Comparison of ENCODE assay signal across 8 cellular contexts in genomic region chr4:150960818-150961217, GRCh38. TPM values are rescaled to one million over a fixed set of nuclear protein-coding genes. Genes with fewer than 3 reads are reported as not detected.
A peak's percentile ranks its signal among the peaks of the same experiment; 100 is the strongest.
DNase-seq lines count a peak whose midpoint lies in the region; ATAC-seq, FAIRE-seq and TF ChIP-seq lines count a peak whose summit lies in the region.
"Had no signal": no experiment of that assay in that cellular context is flagged by ENCODE, and none has a peak within 500 bp of the region (broad histone marks: within the 10 kb centered on the region; RNA-seq: fewer than 3 reads in every experiment).

No MANE protein-coding gene starts in this region.

- ATAC-seq in stimulated activated effector memory CD8-positive, alpha-beta T cell treated with anti-CD3 and anti-CD28 coated beads, Interleukin-12 subunit alpha, Interleukin-12 subunit beta, amount 100 ng/mL, for 72 hours, result peak; percentile 86

- no peaks in the 10 kb centered on the region for H3K27me3 Mint-ChIP-seq in activated CD4-positive, alpha-beta T cell treated with anti-CD3 and anti-CD28 coated beads, Interleukin-2, amount 10 ng/mL, durations not matched to agents 24 days and 14 days
- H3K27me3 Mint-ChIP-seq: activated B cell treated with CpG ODN at 0.5 μM for 24 hours had no signal

- H3K27ac Mint-ChIP-seq in activated CD4-positive, alpha-beta T cell treated with anti-CD3 and anti-CD28 coated beads, Interleukin-2, amount 10 ng/mL, durations not matched to agents 24 days and 14 days, result peak overlapping the region; percentile 8
- H3K27ac Mint-ChIP-seq in stimulated activated effector memory CD8-positive, alpha-beta T cell treated with anti-CD3 and anti-CD28 coated beads, Interleukin-12 subunit alpha, Interleukin-12 subunit beta, amount 100 ng/mL, for 72 hours, result no peak overlapping the region
- H3K27ac Mint-ChIP-seq: activated B cell treated with CpG ODN at 0.5 μM for 24 hours had no signal

- peaks cover 34% of the 10 kb centered on the region for H3K36me3 Mint-ChIP-seq in activated CD4-positive, alpha-beta T cell treated with anti-CD3 and anti-CD28 coated beads, Interleukin-2, amount 10 ng/mL, durations not matched to agents 24 days and 14 days (ENCODE audit: low read depth)
- H3K36me3 Mint-ChIP-seq in stimulated activated effector memory CD8-positive, alpha-beta T cell treated with anti-CD3 and anti-CD28 coated beads, Interleukin-12 subunit alpha, Interleukin-12 subunit beta, amount 100 ng/mL, for 72 hours, result peaks cover 11% of the 10 kb centered on the region

- H3K9me3 Mint-ChIP-seq in activated CD4-positive, alpha-beta T cell treated with anti-CD3 and anti-CD28 coated beads, Interleukin-2, amount 10 ng/mL, durations not matched to agents 24 days and 14 days, result peaks cover 20% of the 10 kb centered on the region
- H3K9me3 Mint-ChIP-seq in stimulated activated effector memory CD8-positive, alpha-beta T cell treated with anti-CD3 and anti-CD28 coated beads, Interleukin-12 subunit alpha, Interleukin-12 subunit beta, amount 100 ng/mL, for 72 hours, result peaks cover 5% of the 10 kb centered on the region

- peaks cover 16% of the 10 kb centered on the region for H3K4me1 Mint-ChIP-seq in activated CD4-positive, alpha-beta T cell treated with anti-CD3 and anti-CD28 coated beads, Interleukin-2, amount 10 ng/mL, durations not matched to agents 24 days and 14 days
- peaks cover 53% of the 10 kb centered on the region for H3K4me1 Mint-ChIP-seq in stimulated activated effector memory CD8-positive, alpha-beta T cell treated with anti-CD3 and anti-CD28 coated beads, Interleukin-12 subunit alpha, Interleukin-12 subunit beta, amount 100 ng/mL, for 72 hours

- peak; percentile 15 for DNase-seq in GM12891 (ENCODE audit: insufficient read length, low spot score)
- peak in 72 of 76 experiments; percentile 3 to 82 (median 52) for DNase-seq in HUDEP-2 (lab: John Stamatoyannopoulos, UW; ENCODE audit: unreplicated experiment in 76 of 76)
- peak; percentile 71 for DNase-seq in activated CD4-positive, alpha-beta T cell treated with anti-CD3 and anti-CD28 coated beads, Interleukin-2, amount 10 ng/mL, durations not matched to agents 24 days and 14 days
- DNase-seq in germinal center (ENCODE audit: low spot score), result peak; percentile 26
- DNase-seq in stimulated activated effector memory CD8-positive, alpha-beta T cell treated with anti-CD3 and anti-CD28 coated beads, Interleukin-12 subunit alpha, Interleukin-12 subunit beta, amount 100 ng/mL, for 72 hours (ENCODE audit: low spot score in 2 of 2), result peak in 1 of 2 donors; percentile 35
- DNase-seq in SHP77 treated with DMSO at 0.1 percent for 48 hours (lab: John Stamatoyannopoulos, UW), result no peak
- no peak for DNase-seq in NCI-H1092 treated with DMSO at 0.1 percent for 48 hours (lab: John Stamatoyannopoulos, UW)
- DNase-seq: activated B cell treated with CpG ODN at 0.5 μM for 24 hours had no signal

- peak; percentile 70 for FAIRE-seq in GM12891 (lab: Jason Lieb, UNC)

- intact Hi-C loops in activated CD4-positive, alpha-beta T cell treated with anti-CD3 and anti-CD28 coated beads, Interleukin-2, amount 10 ng/mL, durations not matched to agents 24 days and 14 days (cut with micrococcal nuclease), result no loop called here

- no peak for TF ChIP-seq POLR2A in GM12891 (IDR thresholded peaks at IDR 0.05; ENCODE audit: low read depth, low read length)

- H3K4me3 Mint-ChIP-seq in activated CD4-positive, alpha-beta T cell treated with anti-CD3 and anti-CD28 coated beads, Interleukin-2, amount 10 ng/mL, durations not matched to agents 24 days and 14 days, result no peak overlapping the region
- no peak overlapping the region for H3K4me3 Mint-ChIP-seq in stimulated activated effector memory CD8-positive, alpha-beta T cell treated with anti-CD3 and anti-CD28 coated beads, Interleukin-12 subunit alpha, Interleukin-12 subunit beta, amount 100 ng/mL, for 72 hours
- H3K4me3 Mint-ChIP-seq: activated B cell treated with CpG ODN at 0.5 μM for 24 hours had no signal

TF ChIP-seq in GM12891, 5 proteins besides CTCF, POLR2A, EP300 and RAD21:
- no peak for TF ChIP-seq SPI1 (IDR thresholded peaks at IDR 0.05; ENCODE audit: low read depth, low read length)
- TF ChIP-seq POLR2AphosphoS5 (IDR thresholded peaks at IDR 0.05; ENCODE audit: low read depth, low read length), result no peak
- no peak for TF ChIP-seq POU2F2 (IDR thresholded peaks at IDR 0.05; ENCODE audit: low read depth, low read length)
- no peak for TF ChIP-seq PAX5 (IDR thresholded peaks at IDR 0.05; ENCODE audit: insufficient read depth, low read length, severe bottlenecking)
- TF ChIP-seq TAF1 (IDR thresholded peaks at IDR 0.05; ENCODE audit: low read depth, low read length), result no peak

RNA-seq across cellular contexts. Expression of gene LRBA, which starts 54.3 kb away (rescaled TPM):
- 41.6 TPM for polyA plus RNA-seq in GM12891 (2012; ENCODE audit: low read depth, missing spikeins)
- total RNA-seq in activated CD4-positive, alpha-beta T cell treated with anti-CD3 and anti-CD28 coated beads, Interleukin-2, amount 10 ng/mL, durations not matched to agents 24 days and 14 days, result 52.6 and 54.0 TPM in 2 replicates

Comparison
In these comparisons a context has a peak if more than half of its experiments do, and no peak if none do; other contexts are left out.
1. DNase-seq: peak in GM12891 (single experiment), HUDEP-2 (72 of 76), activated CD4-positive, alpha-beta T cell treated with anti-CD3 and anti-CD28 coated beads, Interleukin-2, amount 10 ng/mL, durations not matched to agents 24 days and 14 days (single experiment) and germinal center (single experiment); none in SHP77 treated with DMSO at 0.1 percent for 48 hours (single experiment) and NCI-H1092 treated with DMSO at 0.1 percent for 48 hours (single experiment).